ENCODE assay signal across 8 cellular contexts in genomic region chr13:94656766-94657165, GRCh38. TPM values are rescaled to one million over a fixed set of nuclear protein-coding genes. Genes with fewer than 3 reads are reported as not detected.
DNase-seq lines count a peak whose midpoint lies in the region; ATAC-seq and TF ChIP-seq lines count a peak whose summit lies in the region.

No MANE protein-coding gene starts in this region.

- H3K36me3 Mint-ChIP-seq in T-helper 1 cell treated with Interleukin-12 subunit alpha and Interleukin-12 subunit beta and Interleukin-4 antibody, amounts not matched to agents 30 μg/mL and 1 μg/mL, for 36 hours (ENCODE audit: low read depth) = no peaks in the 10 kb centered on the region

- H2AK5ac ChIP-seq in trophoblast cell (ENCODE audit: low read length) = no peak overlapping the region

- ATAC-seq in GM19023 (IDR thresholded peaks at IDR 0.05; ENCODE audit: unreplicated experiment) = peak; percentile 91
- peak; percentile 83 for ATAC-seq in HG02759 (IDR thresholded peaks at IDR 0.05; ENCODE audit: unreplicated experiment)

- no peak for TF ChIP-seq EP300 in sigmoid colon (IDR thresholded peaks at IDR 0.05)

- no peak overlapping the region for H3K4me2 ChIP-seq in trophoblast cell (ENCODE audit: low read length)

- H3K27me3 Mint-ChIP-seq in T-helper 1 cell treated with Interleukin-12 subunit alpha and Interleukin-12 subunit beta and Interleukin-4 antibody, amounts not matched to agents 30 μg/mL and 1 μg/mL, for 36 hours (ENCODE audit: low read depth) = peaks cover 12% of the 10 kb centered on the region

- no peak overlapping the region for H3K14ac ChIP-seq in trophoblast cell (ENCODE audit: low read length)

- H2BK120ac ChIP-seq in trophoblast cell (ENCODE audit: insufficient read depth, low read length, poor library complexity) = no peak overlapping the region

- H3K9me3 Mint-ChIP-seq in T-helper 1 cell treated with Interleukin-12 subunit alpha and Interleukin-12 subunit beta and Interleukin-4 antibody, amounts not matched to agents 30 μg/mL and 1 μg/mL, for 36 hours = no peaks in the 10 kb centered on the region

- no peak overlapping the region for H3K4me3 Mint-ChIP-seq in T-helper 1 cell treated with Interleukin-12 subunit alpha and Interleukin-12 subunit beta and Interleukin-4 antibody, amounts not matched to agents 30 μg/mL and 1 μg/mL, for 36 hours

- no peak overlapping the region for H3K18ac ChIP-seq in trophoblast cell (ENCODE audit: low read length)

- no peaks in the 10 kb centered on the region for H3K27me3 ChIP-seq in trophoblast cell (ENCODE audit: insufficient read depth, low read length)
- H3K27me3 ChIP-seq in sigmoid colon = no peaks in the 10 kb centered on the region

- no peak overlapping the region for H3K4ac ChIP-seq in trophoblast cell (ENCODE audit: low read depth, low read length)

- H3K36me3 ChIP-seq in trophoblast cell (ENCODE audit: control insufficient read depth in 1 of 2, insufficient read depth in 2 of 2, low read length in 2 of 2) = no peaks in the 10 kb centered on the region
- H3K36me3 ChIP-seq in sigmoid colon = no peaks in the 10 kb centered on the region

- no CpG with 5 or more reads among the region's 1 CpG for WGBS in trophoblast cell (ENCODE audit: extremely low coverage, insufficient coverage, insufficient read length)
- WGBS in sigmoid colon, 2 donors = 78 to 82% methylated on average over 1 of the region's 1 CpG

- H3K79me2 ChIP-seq in trophoblast cell (ENCODE audit: control insufficient read depth, insufficient read depth, low read length, poor library complexity) = no peaks in the 10 kb centered on the region

- DNase-seq in trophoblast cell (peak; percentile 43 to 83), sigmoid colon (no peak), NCI-H82 (lab: John Stamatoyannopoulos, UW) (no peak), islet precursor cell (no peak)
- no peak for DNase-seq in activated CD4-positive, alpha-beta T cell treated with anti-CD3 and anti-CD28 coated beads for 4 hours

- H3K27ac Mint-ChIP-seq in T-helper 1 cell treated with Interleukin-12 subunit alpha and Interleukin-12 subunit beta and Interleukin-4 antibody, amounts not matched to agents 30 μg/mL and 1 μg/mL, for 36 hours = peak overlapping the region; percentile 53

- no peak for TF ChIP-seq POLR2A in sigmoid colon (IDR thresholded peaks at IDR 0.05)

- no peak for TF ChIP-seq CTCF in sigmoid colon (IDR thresholded peaks at IDR 0.05)

- no peaks in the 10 kb centered on the region for H3K4me1 ChIP-seq in trophoblast cell (ENCODE audit: control insufficient read depth in 1 of 2, insufficient read depth in 2 of 2, low read length in 2 of 2)
- H3K4me1 ChIP-seq in sigmoid colon = peaks cover 0 to 10% (median 3%) of the 10 kb centered on the region in 4 donors

- peaks cover 14% of the 10 kb centered on the region for H3K4me1 Mint-ChIP-seq in T-helper 1 cell treated with Interleukin-12 subunit alpha and Interleukin-12 subunit beta and Interleukin-4 antibody, amounts not matched to agents 30 μg/mL and 1 μg/mL, for 36 hours (ENCODE audit: low read depth)

- no peak overlapping the region for H2BK5ac ChIP-seq in trophoblast cell (ENCODE audit: low read depth, low read length, poor library complexity)

- no peak overlapping the region for H4K91ac ChIP-seq in trophoblast cell (ENCODE audit: low read depth, low read length)

- intact Hi-C loops in sigmoid colon (cut with DNase I) = no loop called here

- no peak overlapping the region for H4K12ac ChIP-seq in trophoblast cell (ENCODE audit: low read depth, low read length)

- H2AFZ ChIP-seq in trophoblast cell (ENCODE audit: insufficient read depth, low read length, poor library complexity) = no peak overlapping the region

- no peak overlapping the region for H3K9ac ChIP-seq in trophoblast cell (ENCODE audit: low read length)

- H3K9me3 ChIP-seq in trophoblast cell (ENCODE audit: insufficient read depth, low read depth, low read length) (no peaks in the 10 kb centered on the region), sigmoid colon (no peaks in the 10 kb centered on the region)

- no peak overlapping the region for H2BK12ac ChIP-seq in trophoblast cell (ENCODE audit: low read length)

- H3K4me3 ChIP-seq in trophoblast cell (ENCODE audit: low read depth, low read length) (no peak overlapping the region), sigmoid colon (no peak overlapping the region)

- H4K8ac ChIP-seq in trophoblast cell (ENCODE audit: low read depth, low read length) = no peak overlapping the region

- no peak overlapping the region for H3K27ac ChIP-seq in trophoblast cell (ENCODE audit: low read depth, low read length)
- peak overlapping the region in 1 of 4 donors; percentile 6 for H3K27ac ChIP-seq in sigmoid colon

- H3K23ac ChIP-seq in trophoblast cell (ENCODE audit: low read length) = no peak overlapping the region

- no peaks in the 10 kb centered on the region for H3K79me1 ChIP-seq in trophoblast cell (ENCODE audit: low read length)

RNA-seq across cellular contexts. Expression of gene GPR180, which starts 55.1 kb away (rescaled TPM):
- 2.9 TPM in 2 replicates for polyA plus RNA-seq in trophoblast cell (2013)
- 1 to 10 TPM; 4.9 to 6.9 (median 6.4) TPM for total RNA-seq in sigmoid colon
- 1 to 10 TPM in 2 of 3 donors, under 1 TPM in 1; 0.69 to 1.8 (median 1.2) TPM for polyA plus RNA-seq in sigmoid colon

RNA-seq across cellular contexts. Expression of gene SOX21, which starts 55.6 kb away (rescaled TPM):
- 0.07 and 0.11 TPM in 2 replicates for polyA plus RNA-seq in trophoblast cell (2013)
- not detected for total RNA-seq in sigmoid colon
- under 1 TPM in 1 of 3 donors, not detected in 2; 0.60 TPM for polyA plus RNA-seq in sigmoid colon

Comparison
In these comparisons a context has a peak if more than half of its experiments do, and no peak if none do; other contexts are left out.
1. DNase-seq: peak in trophoblast cell (2 of 2); none in sigmoid colon (single experiment), NCI-H82 (single experiment), islet precursor cell (single experiment) and activated CD4-positive, alpha-beta T cell treated with anti-CD3 and anti-CD28 coated beads for 4 hours (0 of 2).